Comparison of ENCODE assay signal across 7 cellular contexts in genomic region chr7:27142562-27143021, GRCh38. TPM values are rescaled to one million over a fixed set of nuclear protein-coding genes. Genes with fewer than 3 reads are reported as not detected.
A peak's percentile ranks its signal among the peaks of the same experiment; 100 is the strongest.
DNase-seq lines count a peak whose midpoint lies in the region; ATAC-seq and TF ChIP-seq lines count a peak whose summit lies in the region.
"Had no signal": no experiment of that assay in that cellular context is flagged by ENCODE, and none has a peak within 500 bp of the region (broad histone marks: within the 10 kb centered on the region; RNA-seq: fewer than 3 reads in every experiment).

No MANE protein-coding gene starts in this region.

- peak overlapping the region; percentile 75 for H3K4me2 ChIP-seq in DOHH2 (ENCODE audit: low read length)

- no peak overlapping the region for H3K27ac Mint-ChIP-seq in Calu3 (ENCODE audit: unreplicated experiment)
- H3K27ac Mint-ChIP-seq: stimulated activated naive CD8-positive, alpha-beta T cell treated with anti-CD3 and anti-CD28 coated beads, Interleukin-15, Interleukin-2, amounts not matched to agents 100 ng/mL and 50 ng/mL, for 24 hours had no signal

- no peaks in the 10 kb centered on the region for H3K9me2 ChIP-seq in DOHH2 (replicated peaks; ENCODE audit: control insufficient read depth, low read length)

- TF ChIP-seq CTCF in DOHH2 (IDR thresholded peaks at IDR 0.05; ENCODE audit: low read depth, low read length, poor library complexity, severe bottlenecking): no peak
- TF ChIP-seq CTCF in body of pancreas (IDR thresholded peaks at IDR 0.05): no peak
- no peak for TF ChIP-seq CTCF in Calu3 (IDR thresholded peaks at IDR 0.05; ENCODE audit: unreplicated experiment)

- no peaks in the 10 kb centered on the region for H3K79me2 ChIP-seq in DOHH2 (ENCODE audit: control insufficient read depth, low read length)

- H3K4me1 ChIP-seq in DOHH2 (ENCODE audit: control insufficient read depth, low read length): peaks cover 10% of the 10 kb centered on the region
- peaks cover 32% of the 10 kb centered on the region for H3K4me1 ChIP-seq in body of pancreas
- peaks cover 4 to 7% of the 10 kb centered on the region in 2 donors for H3K4me1 ChIP-seq in muscle layer of duodenum (ENCODE audit: control insufficient read depth in 1 of 2, insufficient read depth in 2 of 2, low read length in 2 of 2)

- H3K27me3 Mint-ChIP-seq in Calu3 (ENCODE audit: unreplicated experiment): no peaks in the 10 kb centered on the region

- H3K36me3 ChIP-seq in DOHH2 (ENCODE audit: control insufficient read depth, low read length): no peaks in the 10 kb centered on the region
- no peaks in the 10 kb centered on the region for H3K36me3 ChIP-seq in body of pancreas (replicated peaks in 1 of 2; ENCODE audit: insufficient read depth in 1 of 2, low read depth in 2 of 2)
- no peaks in the 10 kb centered on the region for H3K36me3 ChIP-seq in muscle layer of duodenum (ENCODE audit: control insufficient read depth in 1 of 2, insufficient read depth in 2 of 2, low read length in 2 of 2)

- CTCF ChIA-PET in Calu3 (lab: Charles Lee): no interaction called here

- no peak overlapping the region for H3K4me3 Mint-ChIP-seq in Calu3 (ENCODE audit: low read depth, unreplicated experiment)
- H3K4me3 Mint-ChIP-seq: stimulated activated naive CD8-positive, alpha-beta T cell treated with anti-CD3 and anti-CD28 coated beads, Interleukin-15, Interleukin-2, amounts not matched to agents 100 ng/mL and 50 ng/mL, for 24 hours had no signal

- H3K27me3 ChIP-seq in DOHH2 (ENCODE audit: control insufficient read depth, low read length) (peaks cover 38% of the 10 kb centered on the region), body of pancreas (peaks cover 0 to 78% of the 10 kb centered on the region in 2 donors), muscle layer of duodenum (ENCODE audit: low read depth, low read length) (peaks cover 12% of the 10 kb centered on the region)

- no peak for ATAC-seq in body of pancreas
- ATAC-seq in HG03139 (IDR thresholded peaks at IDR 0.05; ENCODE audit: unreplicated experiment): no peak

- no peaks in the 10 kb centered on the region for H3K9me3 Mint-ChIP-seq in Calu3 (ENCODE audit: low read depth, unreplicated experiment)
- H3K9me3 Mint-ChIP-seq: stimulated activated naive CD8-positive, alpha-beta T cell treated with anti-CD3 and anti-CD28 coated beads, Interleukin-15, Interleukin-2, amounts not matched to agents 100 ng/mL and 50 ng/mL, for 24 hours had no signal

- 6 to 13% methylated on average over 29 of the region's 29 CpGs for WGBS in body of pancreas, 2 donors

- TF ChIP-seq POLR2A in body of pancreas (IDR thresholded peaks at IDR 0.05): no peak

- no peaks in the 10 kb centered on the region for H4K20me1 ChIP-seq in DOHH2 (ENCODE audit: control insufficient read depth, insufficient read depth, low read depth, low read length)

- H3K27ac ChIP-seq in DOHH2 (ENCODE audit: low read depth, low read length): no peak overlapping the region
- H3K27ac ChIP-seq in body of pancreas: peak overlapping the region in 3 of 4 donors; percentile 51 to 67 (median 62)
- H3K27ac ChIP-seq in muscle layer of duodenum (ENCODE audit: low read length): peak overlapping the region; percentile 97

- intact Hi-C loops in body of pancreas (cut with DNase I): no loop called here
- intact Hi-C loops in Calu3 (cut with micrococcal nuclease; ENCODE audit: unreplicated experiment): no loop called here

- DNase-seq in body of pancreas: no peak
- DNase-seq in Calu3: no peak
- DNase-seq in NCI-H1048 (lab: John Stamatoyannopoulos, UW): no peak

- H3F3A ChIP-seq in DOHH2 (ENCODE audit: control insufficient read depth, insufficient read depth): no peaks in the 10 kb centered on the region

- H3K4me3 ChIP-seq in DOHH2 (ENCODE audit: low read length): peak overlapping the region; percentile 70
- H3K4me3 ChIP-seq in body of pancreas: no peak overlapping the region
- H3K4me3 ChIP-seq in muscle layer of duodenum (ENCODE audit: low read depth in 1 of 2, low read length in 2 of 2): peak overlapping the region; percentile 83 to 91

- H3K36me3 Mint-ChIP-seq in Calu3 (ENCODE audit: insufficient read depth, unreplicated experiment): no peaks in the 10 kb centered on the region

- H3K4me1 Mint-ChIP-seq in Calu3 (ENCODE audit: low read depth, unreplicated experiment): peaks cover 6% of the 10 kb centered on the region

- no TSS peak for BruUV-seq in Calu3 (replicated peaks; lab: Mats Ljungman, UMichigan)

- H3K9me3 ChIP-seq in DOHH2 (ENCODE audit: control insufficient read depth, insufficient read depth, low read length): no peaks in the 10 kb centered on the region
- H3K9me3 ChIP-seq in body of pancreas: no peaks in the 10 kb centered on the region
- no peaks in the 10 kb centered on the region for H3K9me3 ChIP-seq in muscle layer of duodenum (ENCODE audit: control insufficient read depth in 1 of 2, low read length in 2 of 2)

RNA-seq across cellular contexts. Expression of gene HOXA5, which starts 0.9 kb away (rescaled TPM):
- total RNA-seq in body of pancreas (1 to 10 TPM in 1 of 2 donors, under 1 TPM in 1; 0.99 to 2.6 TPM), Calu3 (2022) (8.3 and 10.6 TPM in 2 replicates)

RNA-seq across cellular contexts. Expression of gene HOXA6, which starts 5.0 kb away (rescaled TPM):
- total RNA-seq in body of pancreas (not detected), Calu3 (2022) (11.4 and 12.4 TPM in 2 replicates)

RNA-seq across cellular contexts. Expression of gene HOXA3, which starts 9.8 kb away (rescaled TPM):
- 1 to 10 TPM in 1 of 2 donors, not detected in 1; 1.6 TPM for total RNA-seq in body of pancreas
- total RNA-seq in Calu3 (2022): 15.9 and 20.9 TPM in 2 replicates

RNA-seq across cellular contexts. Expression of gene HOXA4, which starts 12.0 kb away (rescaled TPM):
- total RNA-seq in body of pancreas (1 to 10 TPM in 1 of 2 donors, under 1 TPM in 1; 0.78 to 1.6 TPM), Calu3 (2022) (1.0 and 1.2 TPM in 2 replicates)

RNA-seq across cellular contexts. Expression of gene HOXA7, which starts 13.9 kb away (rescaled TPM):
- under 1 TPM; 0.26 to 0.66 TPM for total RNA-seq in body of pancreas
- total RNA-seq in Calu3 (2022): not detected in 2 replicates

Comparison
In these comparisons a context has a peak if more than half of its experiments do, and no peak if none do; other contexts are left out.
1. H3K4me3 ChIP-seq: peak in DOHH2 (single experiment) and muscle layer of duodenum (2 of 2); none in body of pancreas (0 of 2).